ENCODE assay signal across 14 cellular contexts in genomic region chr2:113337809-113338208, GRCh38. TPM values are rescaled to one million over a fixed set of nuclear protein-coding genes. Genes with fewer than 3 reads are reported as not detected.
DNase-seq lines count a peak whose midpoint lies in the region; ATAC-seq, FAIRE-seq and TF ChIP-seq lines count a peak whose summit lies in the region.
"Had no signal": no experiment of that assay in that cellular context is flagged by ENCODE, and none has a peak within 500 bp of the region (broad histone marks: within the 10 kb centered on the region; RNA-seq: fewer than 3 reads in every experiment).

No MANE protein-coding gene starts in this region.

- no peaks in the 10 kb centered on the region for H3K9me3 Mint-ChIP-seq in type B pancreatic cell

- no peak for DNase-seq in bronchial epithelial cell (ENCODE audit: low read depth)
- DNase-seq in right atrium auricular region (ENCODE audit: low spot score): peak; percentile 93
- DNase-seq in sciatic nerve (ENCODE audit: low spot score): no peak
- DNase-seq in stimulated activated naive CD8-positive, alpha-beta T cell treated with anti-CD3 and anti-CD28 coated beads, Interleukin-15, Interleukin-2, amounts not matched to agents 100 U/mL and 50 U/mL, for 24 hours: no peak
- no peak for DNase-seq in SKM-1 treated with dmso at 0.1 percent for 144 hours (lab: John Stamatoyannopoulos, UW; ENCODE audit: unreplicated experiment)
- DNase-seq in type B pancreatic cell (ENCODE audit: extremely low spot score, unreplicated experiment): no peak
- DNase-seq: ACHN, AML-193, NCI-H187 treated with DMSO at 0.1 percent for 48 hours, NCI-H526 treated with DMSO at 0.1 percent for 48 hours had no signal

- H3K27ac Mint-ChIP-seq in type B pancreatic cell: no peak overlapping the region

- H3K36me3 ChIP-seq in bronchial epithelial cell (ENCODE audit: control insufficient read depth, insufficient read depth, low read length): peaks cover 2% of the 10 kb centered on the region
- no peaks in the 10 kb centered on the region for H3K36me3 ChIP-seq in right atrium auricular region
- H3K36me3 ChIP-seq: HAP-1 had no signal

- H3K36me3 Mint-ChIP-seq in type B pancreatic cell: no peaks in the 10 kb centered on the region
- H3K36me3 Mint-ChIP-seq: CD14-positive monocyte had no signal

- TF ChIP-seq CTCF in bronchial epithelial cell (IDR thresholded peaks at IDR 0.05; ENCODE audit: insufficient read depth, low read length, severe bottlenecking): no peak
- no peak for TF ChIP-seq CTCF in right atrium auricular region (IDR thresholded peaks at IDR 0.05)
- no peak for TF ChIP-seq CTCF in type B pancreatic cell (conservative IDR thresholded peaks at IDR 0.05)

- no peaks in the 10 kb centered on the region for H3K27me3 ChIP-seq in bronchial epithelial cell (ENCODE audit: control insufficient read depth, insufficient read depth, low read length)
- H3K27me3 ChIP-seq in right atrium auricular region: no peaks in the 10 kb centered on the region

- peaks cover 0 to 13% of the 10 kb centered on the region in 2 donors for H3K4me1 ChIP-seq in right atrium auricular region
- H3K4me1 ChIP-seq: HAP-1 had no signal

- ATAC-seq in sciatic nerve: peak; percentile 35
- no peak for ATAC-seq in GM18861 (IDR thresholded peaks at IDR 0.05; ENCODE audit: unreplicated experiment)
- no peak for ATAC-seq in stimulated activated naive CD8-positive, alpha-beta T cell treated with anti-CD3 and anti-CD28 coated beads, Interleukin-15, Interleukin-2, amounts not matched to agents 100 U/mL and 50 U/mL, for 24 hours

- H3K4me1 Mint-ChIP-seq in type B pancreatic cell (ENCODE audit: unreplicated experiment): peaks cover 9% of the 10 kb centered on the region

- intact Hi-C loops in sciatic nerve (cut with DNase I): no loop called here

- H3K27me3 Mint-ChIP-seq in type B pancreatic cell: peaks cover 16% of the 10 kb centered on the region

- H3K27ac ChIP-seq in right atrium auricular region: peak overlapping the region in 1 of 2 donors; percentile 71
- H3K27ac ChIP-seq: HL-60 had no signal

- FAIRE-seq in bronchial epithelial cell (lab: Jason Lieb, UNC): peak; percentile 80

- H3K4me3 ChIP-seq in bronchial epithelial cell (ENCODE audit: low read depth, low read length): no peak overlapping the region
- H3K4me3 ChIP-seq in right atrium auricular region: no peak overlapping the region
- H3K4me3 ChIP-seq: HAP-1 had no signal

- H3K4me3 Mint-ChIP-seq in type B pancreatic cell: no peak overlapping the region
- H3K4me3 Mint-ChIP-seq: CD14-positive monocyte had no signal

- H3K9me3 ChIP-seq in right atrium auricular region: no peaks in the 10 kb centered on the region
- H3K9me3 ChIP-seq: HAP-1 had no signal

RNA-seq across cellular contexts. Expression of gene PAX8, which starts 59.1 kb away (rescaled TPM):
- total RNA-seq in bronchial epithelial cell (3.5 TPM in 1 of 2 replicates, not detected in the other), right atrium auricular region (1 to 10 TPM in 1 of 2 donors, under 1 TPM in 1; 0.37 to 1.2 TPM), sciatic nerve (1.2 TPM), type B pancreatic cell (ENCODE audit: low replicate concordance) (2.1 and 56.9 TPM in 2 replicates)
